ENCODE assay signal across 39 cellular contexts in genomic region chr17:4633643-4634042, GRCh38. TPM values are rescaled to one million over a fixed set of nuclear protein-coding genes. Genes with fewer than 3 reads are reported as not detected.
"Had no signal": no experiment of that assay in that cellular context is flagged by ENCODE, and none has a peak within 500 bp of the region (broad histone marks: within the 10 kb centered on the region; RNA-seq: fewer than 3 reads in every experiment).

No MANE protein-coding gene starts in this region.

- H3K36me3 Mint-ChIP-seq: activated CD4-positive, alpha-beta memory T cell treated with anti-CD3 and anti-CD28 coated beads for 36 hours; activated CD8-positive, alpha-beta memory T cell treated with anti-CD3 and anti-CD28 coated beads, Interleukin-2, amount 10 ng/mL, durations not matched to agents 7 days and 5 days; activated naive CD8-positive, alpha-beta T cell had no signal

- H3K4me1 ChIP-seq: gastroesophageal sphincter had no signal

- ATAC-seq: activated CD4-positive, alpha-beta T cell treated with anti-CD3 and anti-CD28 coated beads for 36 hours; activated CD8-positive, alpha-beta memory T cell treated with anti-CD3 and anti-CD28 coated beads, Interleukin-2, amount 10 ng/mL, durations not matched to agents 7 days and 5 days; activated CD8-positive, alpha-beta T cell treated with anti-CD3 and anti-CD28 coated beads, Interleukin-2, amount 10 ng/mL, durations not matched to agents 7 days and 5 days; effector memory CD8-positive, alpha-beta T cell; gastroesophageal sphincter; heart right ventricle; T-helper 17 cell had no signal

- H3K4me2 ChIP-seq: hepatocyte had no signal

- H3K9me3 ChIP-seq: esophagus squamous epithelium, gastroesophageal sphincter, heart right ventricle had no signal

- H3K79me2 ChIP-seq: hepatocyte had no signal

- H3K4me3 ChIP-seq: coronary artery, esophagus squamous epithelium, gastroesophageal sphincter, heart right ventricle, hepatocyte had no signal

- H3K4me3 Mint-ChIP-seq: activated CD4-positive, alpha-beta memory T cell treated with anti-CD3 and anti-CD28 coated beads for 36 hours; activated CD4-positive, alpha-beta T cell treated with anti-CD3 and anti-CD28 coated beads for 36 hours; activated CD4-positive, alpha-beta T cell treated with anti-CD3 and anti-CD28 coated beads, Interleukin-2, amount 10 ng/mL, durations not matched to agents 24 days and 14 days; activated CD8-positive, alpha-beta memory T cell treated with anti-CD3 and anti-CD28 coated beads, Interleukin-2, amount 10 ng/mL, durations not matched to agents 7 days and 5 days; activated CD8-positive, alpha-beta T cell treated with anti-CD3 and anti-CD28 coated beads, Interleukin-2, amount 10 ng/mL, durations not matched to agents 7 days and 5 days; activated naive CD4-positive, alpha-beta T cell treated with anti-CD3 and anti-CD28 coated beads for 36 hours; activated naive CD8-positive, alpha-beta T cell; activated T-helper 1 cell treated with anti-CD3 and anti-CD28 coated beads, Interleukin-12 subunit alpha, Interleukin-12 subunit beta, Interleukin-2, Interleukin-4 antibody, amounts not matched to agents 30 ng/mL and 10 ng/mL and 1 ng/mL, durations not matched to agents 14 hours and 24 hours and 36 hours; central memory CD8-positive, alpha-beta T cell; effector memory CD8-positive, alpha-beta T cell; T-helper 17 cell; T-helper 2 cell treated with Interferon-gamma antibody and Interleukin-4, amounts not matched to agents 5 μg/mL and 100 μg/mL, for 36 hours had no signal

- DNase-seq: activated CD4-positive, alpha-beta memory T cell treated with anti-CD3 and anti-CD28 coated beads for 36 hours; activated CD4-positive, alpha-beta T cell treated with anti-CD3 and anti-CD28 coated beads for 36 hours; activated CD4-positive, alpha-beta T cell treated with anti-CD3 and anti-CD28 coated beads, Interleukin-2, amount 10 ng/mL, durations not matched to agents 24 days and 14 days; activated CD4-positive, CD25-positive, alpha-beta regulatory T cell; activated CD4-positive, CD25-positive, alpha-beta regulatory T cell treated with anti-CD3 and anti-CD28 coated beads, Interleukin-2, amount 50 U/mL, for 72 hours; activated CD8-positive, alpha-beta memory T cell treated with anti-CD3 and anti-CD28 coated beads, Interleukin-2, amount 10 ng/mL, durations not matched to agents 7 days and 5 days; activated CD8-positive, alpha-beta memory T cell treated with anti-CD3 and anti-CD28 coated beads, Interleukin-2, amount 50 U/mL, for 4 hours; activated CD8-positive, alpha-beta T cell treated with anti-CD3 and anti-CD28 coated beads, Interleukin-2, amount 10 ng/mL, durations not matched to agents 7 days and 5 days; activated effector memory CD4-positive, alpha-beta T cell treated with anti-CD3 and anti-CD28 coated beads, Interleukin-2, amount 50 U/mL, for 16 hours; activated naive CD4-positive, alpha-beta T cell treated with anti-CD3 and anti-CD28 coated beads for 36 hours; activated T-cell treated with anti-CD3 and anti-CD28 coated beads, Interleukin-2, amount 50 U/mL, for 1 hour; activated T-cell treated with anti-CD3 and anti-CD28 coated beads, Interleukin-2, amount 50 U/mL, for 48 hours; amniotic stem cell; anterior cingulate cortex; brain microvascular endothelial cell; dermis blood vessel endothelial cell; effector CD4-positive, alpha-beta T cell; effector memory CD8-positive, alpha-beta T cell; erythroblast; esophagus squamous epithelium; foreskin melanocyte; heart right ventricle; T-helper 17 cell; T1000; WERI-Rb-1 had no signal

- H3K36me3 ChIP-seq: brain microvascular endothelial cell, esophagus squamous epithelium, gastroesophageal sphincter, heart right ventricle, WERI-Rb-1 had no signal

- H2AFZ ChIP-seq: hepatocyte had no signal

- H3K9me3 Mint-ChIP-seq: activated T-helper 2 cell treated with anti-CD3 and anti-CD28 coated beads, Interferon-gamma antibody, Interleukin-2, Interleukin-4, amounts not matched to agents 10 μg/mL and 5 μg/mL and 100 μg/mL, durations not matched to agents 14 hours and 24 hours and 36 hours; central memory CD8-positive, alpha-beta T cell; effector memory CD8-positive, alpha-beta T cell; T-helper 2 cell treated with Interferon-gamma antibody and Interleukin-4, amounts not matched to agents 5 μg/mL and 100 μg/mL, for 36 hours had no signal

- FAIRE-seq: astrocyte, bronchial epithelial cell had no signal

- H3K27ac Mint-ChIP-seq: activated CD4-positive, alpha-beta memory T cell treated with anti-CD3 and anti-CD28 coated beads for 36 hours; activated CD4-positive, alpha-beta T cell treated with anti-CD3 and anti-CD28 coated beads for 36 hours; activated CD4-positive, alpha-beta T cell treated with anti-CD3 and anti-CD28 coated beads, Interleukin-2, amount 10 ng/mL, durations not matched to agents 24 days and 14 days; activated CD8-positive, alpha-beta memory T cell treated with anti-CD3 and anti-CD28 coated beads, Interleukin-2, amount 10 ng/mL, durations not matched to agents 7 days and 5 days; activated CD8-positive, alpha-beta T cell treated with anti-CD3 and anti-CD28 coated beads, Interleukin-2, amount 10 ng/mL, durations not matched to agents 7 days and 5 days; activated naive CD4-positive, alpha-beta T cell treated with anti-CD3 and anti-CD28 coated beads for 36 hours; activated naive CD8-positive, alpha-beta T cell; activated T-helper 1 cell treated with anti-CD3 and anti-CD28 coated beads, Interleukin-12 subunit alpha, Interleukin-12 subunit beta, Interleukin-2, Interleukin-4 antibody, amounts not matched to agents 30 ng/mL and 10 ng/mL and 1 ng/mL, durations not matched to agents 14 hours and 24 hours and 36 hours; activated T-helper 2 cell treated with anti-CD3 and anti-CD28 coated beads, Interferon-gamma antibody, Interleukin-2, Interleukin-4, amounts not matched to agents 10 μg/mL and 5 μg/mL and 100 μg/mL, durations not matched to agents 14 hours and 24 hours and 36 hours; effector memory CD8-positive, alpha-beta T cell; T-helper 17 cell; T-helper 2 cell treated with Interferon-gamma antibody and Interleukin-4, amounts not matched to agents 5 μg/mL and 100 μg/mL, for 36 hours had no signal

- H3K27ac ChIP-seq: brain microvascular endothelial cell, coronary artery, esophagus squamous epithelium, gastroesophageal sphincter, heart right ventricle, hepatocyte, WERI-Rb-1 had no signal

RNA-seq across cellular contexts. Expression of gene ALOX15, which starts 7.8 kb away (rescaled TPM):
- total RNA-seq: activated CD4-positive, alpha-beta memory T cell treated with anti-CD3 and anti-CD28 coated beads for 36 hours; activated CD4-positive, alpha-beta T cell treated with anti-CD3 and anti-CD28 coated beads for 36 hours; activated CD4-positive, alpha-beta T cell treated with anti-CD3 and anti-CD28 coated beads, Interleukin-2, amount 10 ng/mL, durations not matched to agents 24 days and 14 days; activated CD8-positive, alpha-beta memory T cell treated with anti-CD3 and anti-CD28 coated beads for 36 hours; activated CD8-positive, alpha-beta memory T cell treated with anti-CD3 and anti-CD28 coated beads, Interleukin-2, amount 10 ng/mL, durations not matched to agents 7 days and 5 days; activated CD8-positive, alpha-beta T cell treated with anti-CD3 and anti-CD28 coated beads, Interleukin-2, amount 10 ng/mL, durations not matched to agents 7 days and 5 days; activated naive CD4-positive, alpha-beta T cell treated with anti-CD3 and anti-CD28 coated beads for 36 hours; activated T-helper 1 cell treated with anti-CD3 and anti-CD28 coated beads, Interleukin-12 subunit alpha, Interleukin-12 subunit beta, Interleukin-2, Interleukin-4 antibody, amounts not matched to agents 30 ng/mL and 10 ng/mL and 1 ng/mL, durations not matched to agents 14 hours and 24 hours and 36 hours; activated T-helper 2 cell treated with anti-CD3 and anti-CD28 coated beads, Interferon-gamma antibody, Interleukin-2, Interleukin-4, amounts not matched to agents 10 μg/mL and 5 μg/mL and 100 μg/mL, durations not matched to agents 14 hours and 24 hours and 36 hours; bronchial epithelial cell; dermis blood vessel endothelial cell; fibroblast of lung; fibroblast of villous mesenchyme; glomerular endothelial cell had no signal
- polyA plus RNA-seq: fibroblast of lung, heart right ventricle had no signal

RNA-seq across cellular contexts. Expression of gene SMTNL2, which starts 49.3 kb away (rescaled TPM):
- total RNA-seq: activated CD4-positive, alpha-beta memory T cell treated with anti-CD3 and anti-CD28 coated beads for 36 hours; activated CD4-positive, alpha-beta T cell treated with anti-CD3 and anti-CD28 coated beads for 36 hours; activated CD4-positive, alpha-beta T cell treated with anti-CD3 and anti-CD28 coated beads, Interleukin-2, amount 10 ng/mL, durations not matched to agents 24 days and 14 days; activated CD8-positive, alpha-beta memory T cell treated with anti-CD3 and anti-CD28 coated beads for 36 hours; activated CD8-positive, alpha-beta memory T cell treated with anti-CD3 and anti-CD28 coated beads, Interleukin-2, amount 10 ng/mL, durations not matched to agents 7 days and 5 days; activated CD8-positive, alpha-beta T cell treated with anti-CD3 and anti-CD28 coated beads, Interleukin-2, amount 10 ng/mL, durations not matched to agents 7 days and 5 days; activated naive CD4-positive, alpha-beta T cell treated with anti-CD3 and anti-CD28 coated beads for 36 hours; activated T-helper 1 cell treated with anti-CD3 and anti-CD28 coated beads, Interleukin-12 subunit alpha, Interleukin-12 subunit beta, Interleukin-2, Interleukin-4 antibody, amounts not matched to agents 30 ng/mL and 10 ng/mL and 1 ng/mL, durations not matched to agents 14 hours and 24 hours and 36 hours; activated T-helper 2 cell treated with anti-CD3 and anti-CD28 coated beads, Interferon-gamma antibody, Interleukin-2, Interleukin-4, amounts not matched to agents 10 μg/mL and 5 μg/mL and 100 μg/mL, durations not matched to agents 14 hours and 24 hours and 36 hours; bronchial epithelial cell; fibroblast of villous mesenchyme; glomerular endothelial cell; T-helper 17 cell had no signal
